Comparison of ENCODE assay signal across 8 cellular contexts in genomic region chr11:119334173-119334930, GRCh38. TPM values are rescaled to one million over a fixed set of nuclear protein-coding genes. Genes with fewer than 3 reads are reported as not detected.
A peak's percentile ranks its signal among the peaks of the same experiment; 100 is the strongest.
DNase-seq lines count a peak whose midpoint lies in the region; ATAC-seq and TF ChIP-seq lines count a peak whose summit lies in the region.

RNF26 (plus strand) TSS chr11:119334527; CDS start chr11:119335123, 596 bp downstream.

- peak; percentile 96 for ATAC-seq in gastroesophageal sphincter

- DNase-seq in GM03348 (ENCODE audit: low spot score): peak; percentile 99
- peak; percentile 97 for DNase-seq in HFF-Myc (ENCODE audit: extremely low read depth, low read depth)
- peak; percentile 99 for DNase-seq in NAMALWA (ENCODE audit: low spot score)
- peak; percentile 96 for DNase-seq in SK-N-DZ (ENCODE audit: low spot score)
- DNase-seq in activated naive CD4-positive, alpha-beta T cell treated with anti-CD3 and anti-CD28 coated beads, Interleukin-2, amount 10 ng/mL, durations not matched to agents 7 days and 5 days: peak; percentile 97
- peak; percentile 47 to 98 (median 92) for DNase-seq in substantia nigra (lab: John Stamatoyannopoulos, UW)

- H3K36me3 ChIP-seq in gastroesophageal sphincter: peaks cover 0 to 19% of the 10 kb centered on the region in 2 donors
- no peaks in the 10 kb centered on the region for H3K36me3 ChIP-seq in neutrophil

- peak within 1 kb of the TSS; percentile 97 for H3K27ac Mint-ChIP-seq in activated naive CD4-positive, alpha-beta T cell treated with anti-CD3 and anti-CD28 coated beads, Interleukin-2, amount 10 ng/mL, durations not matched to agents 7 days and 5 days

- WGBS in gastroesophageal sphincter (ENCODE audit: low coverage in 1 of 2), 2 donors: 0% methylated on average over 4 to 9 of the region's 54 CpGs

- no peak for TF ChIP-seq CTCF in HFF-Myc (IDR thresholded peaks at IDR 0.05; ENCODE audit: low read depth, low read length, missing control alignments)
- no peak for TF ChIP-seq CTCF in gastroesophageal sphincter (IDR thresholded peaks at IDR 0.05)
- peak; percentile 10 for TF ChIP-seq CTCF in neutrophil (IDR thresholded peaks at IDR 0.05)

- no peak for TF ChIP-seq EP300 in gastroesophageal sphincter (IDR thresholded peaks at IDR 0.05)

- H3K9me3 Mint-ChIP-seq in activated naive CD4-positive, alpha-beta T cell treated with anti-CD3 and anti-CD28 coated beads, Interleukin-2, amount 10 ng/mL, durations not matched to agents 7 days and 5 days: no peaks in the 10 kb centered on the region

- CTCF ChIA-PET in activated naive CD4-positive, alpha-beta T cell treated with anti-CD3 and anti-CD28 coated beads, Interleukin-2, amount 10 ng/mL, durations not matched to agents 7 days and 5 days (lab: Charles Lee): interaction anchor here (0.9 to 9.8 kb wide), 3 partner anchors 12 to 22 kb away, joined by 3 to 106 read pairs (median 3); partner anchors contain the start of gene MCAM

- no peaks in the 10 kb centered on the region for H3K9me3 ChIP-seq in gastroesophageal sphincter
- no peaks in the 10 kb centered on the region for H3K9me3 ChIP-seq in neutrophil

- H3K36me3 Mint-ChIP-seq in activated naive CD4-positive, alpha-beta T cell treated with anti-CD3 and anti-CD28 coated beads, Interleukin-2, amount 10 ng/mL, durations not matched to agents 7 days and 5 days: peaks cover 15% of the 10 kb centered on the region

- H3K4me1 ChIP-seq in gastroesophageal sphincter (peaks cover 0 to 54% (median 31%) of the 10 kb centered on the region in 3 donors), neutrophil (ENCODE audit: control insufficient read depth in 1 of 2, insufficient read depth in 1 of 2, low read depth in 1 of 2, low read length in 1 of 2) (peaks cover 24 to 28% of the 10 kb centered on the region in 2 experiments)

- peaks cover 62% of the 10 kb centered on the region for H3K4me1 Mint-ChIP-seq in activated naive CD4-positive, alpha-beta T cell treated with anti-CD3 and anti-CD28 coated beads, Interleukin-2, amount 10 ng/mL, durations not matched to agents 7 days and 5 days

- H3K27me3 Mint-ChIP-seq in activated naive CD4-positive, alpha-beta T cell treated with anti-CD3 and anti-CD28 coated beads, Interleukin-2, amount 10 ng/mL, durations not matched to agents 7 days and 5 days: peaks cover 25% of the 10 kb centered on the region

- H3K27ac ChIP-seq in gastroesophageal sphincter (peak within 1 kb of the TSS; percentile 62 to 94 (median 90)), neutrophil (peak within 1 kb of the TSS; percentile 66), substantia nigra (ENCODE audit: low read depth, low read length, poor library complexity, severe bottlenecking) (peak within 1 kb of the TSS; percentile 64)

- peak within 1 kb of the TSS; percentile 99 for H3K4me3 Mint-ChIP-seq in activated naive CD4-positive, alpha-beta T cell treated with anti-CD3 and anti-CD28 coated beads, Interleukin-2, amount 10 ng/mL, durations not matched to agents 7 days and 5 days

- TF ChIP-seq POLR2A in gastroesophageal sphincter (IDR thresholded peaks at IDR 0.05): peak; percentile 67 to 80

- H3K4me3 ChIP-seq in HFF-Myc (replicated peaks; ENCODE audit: low read depth, low read length) (peak within 1 kb of the TSS; percentile 77), gastroesophageal sphincter (peak within 1 kb of the TSS; percentile 64 to 79), neutrophil (ENCODE audit: low read depth in 1 of 2, low read length in 1 of 2) (peak within 1 kb of the TSS; percentile 87 to 96)

- H3K27me3 ChIP-seq in gastroesophageal sphincter: no peaks in the 10 kb centered on the region
- H3K27me3 ChIP-seq in neutrophil: peaks cover 15% of the 10 kb centered on the region

RNA-seq across cellular contexts. Expression of gene RNF26, which starts in this region (rescaled TPM):
- polyA plus RNA-seq in SK-N-DZ (2014; cell fraction: cytosol; rRNA removed): 10.5 and 11.5 TPM in 2 replicates
- 4.7 and 6.0 TPM in 2 replicates for polyA plus RNA-seq in SK-N-DZ (2014; cell fraction: nucleus; rRNA removed)
- 10 to 100 TPM; 13.0 to 39.6 (median 17.1) TPM for total RNA-seq in gastroesophageal sphincter

Comparison
In these comparisons a context has a peak if more than half of its experiments do, and no peak if none do; other contexts are left out.
1. Peak in every context shown above with its lines: DNase-seq, ATAC-seq, H3K4me3 ChIP-seq and H3K27ac ChIP-seq.